Comparison of ENCODE assay signal across 16 cellular contexts in the genomic region with DNA sequence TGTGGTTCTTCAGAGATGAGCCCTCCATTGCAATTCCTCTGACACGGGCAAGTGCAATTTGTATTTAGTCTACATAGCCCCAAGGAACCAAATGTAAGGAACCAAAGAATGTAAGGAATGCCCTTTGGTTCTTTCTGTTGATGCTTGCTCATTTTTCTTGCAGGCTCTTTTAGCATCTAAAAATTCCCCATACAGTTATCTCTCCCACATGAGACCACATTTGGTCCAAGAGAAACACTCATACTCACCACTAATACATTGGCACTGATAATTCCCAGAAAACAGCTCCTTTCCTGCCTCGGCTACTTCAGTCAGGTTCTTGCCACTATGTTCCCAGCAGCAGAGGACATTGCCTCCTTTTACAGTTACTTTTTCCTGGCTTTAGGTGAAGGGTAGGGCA.
DNase-seq lines count a peak whose midpoint lies in the region; ATAC-seq and TF ChIP-seq lines count a peak whose summit lies in the region.
"Had no signal": no experiment of that assay in that cellular context is flagged by ENCODE, and none has a peak within 500 bp of the region (broad histone marks: within the 10 kb centered on the region; RNA-seq: fewer than 3 reads in every experiment).

No MANE protein-coding gene starts in this region.

- TF ChIP-seq CTCF in WTC11 (IDR thresholded peaks at IDR 0.05) (no peak), fibroblast of the aortic adventitia (IDR thresholded peaks at IDR 0.05; ENCODE audit: insufficient read depth, low read length) (peak; percentile 34)

- CTCF ChIA-PET in WTC11 (lab: Charles Lee) = interaction anchor here (1.8 kb wide), 1 partner anchor 14 kb away, joined by 4 read pairs; no protein-coding TSS in a partner anchor

- intact Hi-C loops in sciatic nerve (cut with DNase I) = no loop called here
- intact Hi-C loops in activated T-helper 1 cell treated with anti-CD3 and anti-CD28 coated beads, Interleukin-12 subunit alpha, Interleukin-12 subunit beta, Interleukin-2, Interleukin-4 antibody, amounts not matched to agents 30 ng/mL and 10 ng/mL and 1 ng/mL, durations not matched to agents 14 hours and 24 hours and 36 hours (cut with micrococcal nuclease) = no loop called here

- H3K27ac Mint-ChIP-seq in WTC11 = no peak overlapping the region
- no peak overlapping the region for H3K27ac Mint-ChIP-seq in activated naive CD8-positive, alpha-beta T cell treated with anti-CD3 and anti-CD28 coated beads for 36 hours
- no peak overlapping the region for H3K27ac Mint-ChIP-seq in activated T-helper 1 cell treated with anti-CD3 and anti-CD28 coated beads, Interleukin-12 subunit alpha, Interleukin-12 subunit beta, Interleukin-2, Interleukin-4 antibody, amounts not matched to agents 30 ng/mL and 10 ng/mL and 1 ng/mL, durations not matched to agents 14 hours and 24 hours and 36 hours
- H3K27ac Mint-ChIP-seq: immature natural killer cell; naive B cell; T-helper 2 cell treated with Interferon-gamma antibody and Interleukin-4, amounts not matched to agents 5 μg/mL and 100 μg/mL, for 36 hours had no signal

- DNase-seq in ELR (ENCODE audit: low read depth) (peak; percentile 31), WTC11 (ENCODE audit: low spot score) (no peak), fibroblast of the aortic adventitia (ENCODE audit: low read depth) (peak; percentile 96), sciatic nerve (ENCODE audit: low spot score) (no peak), SKM-1 treated with dmso at 0.1 percent for 144 hours (lab: John Stamatoyannopoulos, UW; ENCODE audit: unreplicated experiment) (no peak)
- no peak for DNase-seq in activated naive CD8-positive, alpha-beta T cell treated with anti-CD3 and anti-CD28 coated beads for 36 hours
- DNase-seq in activated T-helper 1 cell treated with anti-CD3 and anti-CD28 coated beads, Interleukin-12 subunit alpha, Interleukin-12 subunit beta, Interleukin-2, Interleukin-4 antibody, amounts not matched to agents 30 ng/mL and 10 ng/mL and 1 ng/mL, durations not matched to agents 14 hours and 24 hours and 36 hours (ENCODE audit: low spot score) = no peak
- DNase-seq: activated CD4-positive, alpha-beta T cell treated with anti-CD3 and anti-CD28 coated beads, Interleukin-2, amount 50 U/mL, for 1 hour; caudate nucleus; immature natural killer cell; naive B cell; NCI-H1092 treated with DMSO at 0.1 percent for 48 hours; Peyer's patch; sigmoid colon had no signal

- H3K4me3 Mint-ChIP-seq in WTC11 = no peak overlapping the region
- H3K4me3 Mint-ChIP-seq in activated naive CD8-positive, alpha-beta T cell treated with anti-CD3 and anti-CD28 coated beads for 36 hours = no peak overlapping the region
- H3K4me3 Mint-ChIP-seq in activated T-helper 1 cell treated with anti-CD3 and anti-CD28 coated beads, Interleukin-12 subunit alpha, Interleukin-12 subunit beta, Interleukin-2, Interleukin-4 antibody, amounts not matched to agents 30 ng/mL and 10 ng/mL and 1 ng/mL, durations not matched to agents 14 hours and 24 hours and 36 hours = no peak overlapping the region
- H3K4me3 Mint-ChIP-seq: immature natural killer cell; naive B cell; T-helper 2 cell treated with Interferon-gamma antibody and Interleukin-4, amounts not matched to agents 5 μg/mL and 100 μg/mL, for 36 hours had no signal

- ATAC-seq in WTC11 (peak; percentile 63), sciatic nerve (peak; percentile 80), GM21447 (IDR thresholded peaks at IDR 0.05; ENCODE audit: unreplicated experiment) (no peak)

- H3K36me3 Mint-ChIP-seq in WTC11 = no peaks in the 10 kb centered on the region
- H3K36me3 Mint-ChIP-seq in activated naive CD8-positive, alpha-beta T cell treated with anti-CD3 and anti-CD28 coated beads for 36 hours = no peaks in the 10 kb centered on the region
- H3K36me3 Mint-ChIP-seq in activated T-helper 1 cell treated with anti-CD3 and anti-CD28 coated beads, Interleukin-12 subunit alpha, Interleukin-12 subunit beta, Interleukin-2, Interleukin-4 antibody, amounts not matched to agents 30 ng/mL and 10 ng/mL and 1 ng/mL, durations not matched to agents 14 hours and 24 hours and 36 hours (ENCODE audit: low read depth) = no peaks in the 10 kb centered on the region
- H3K36me3 Mint-ChIP-seq: naive B cell had no signal

- H3K4me1 Mint-ChIP-seq in WTC11 = no peaks in the 10 kb centered on the region
- H3K4me1 Mint-ChIP-seq in activated naive CD8-positive, alpha-beta T cell treated with anti-CD3 and anti-CD28 coated beads for 36 hours = no peaks in the 10 kb centered on the region
- H3K4me1 Mint-ChIP-seq in activated T-helper 1 cell treated with anti-CD3 and anti-CD28 coated beads, Interleukin-12 subunit alpha, Interleukin-12 subunit beta, Interleukin-2, Interleukin-4 antibody, amounts not matched to agents 30 ng/mL and 10 ng/mL and 1 ng/mL, durations not matched to agents 14 hours and 24 hours and 36 hours (ENCODE audit: low read depth) = no peaks in the 10 kb centered on the region
- H3K4me1 Mint-ChIP-seq: immature natural killer cell, naive B cell had no signal

- H3K27me3 Mint-ChIP-seq in WTC11 (ENCODE audit: low read depth) = no peaks in the 10 kb centered on the region
- no peaks in the 10 kb centered on the region for H3K27me3 Mint-ChIP-seq in activated naive CD8-positive, alpha-beta T cell treated with anti-CD3 and anti-CD28 coated beads for 36 hours
- H3K27me3 Mint-ChIP-seq in activated T-helper 1 cell treated with anti-CD3 and anti-CD28 coated beads, Interleukin-12 subunit alpha, Interleukin-12 subunit beta, Interleukin-2, Interleukin-4 antibody, amounts not matched to agents 30 ng/mL and 10 ng/mL and 1 ng/mL, durations not matched to agents 14 hours and 24 hours and 36 hours (ENCODE audit: insufficient read depth) = peaks cover 3% of the 10 kb centered on the region
- H3K27me3 Mint-ChIP-seq: naive B cell had no signal

- no peak overlapping the region for H3K4me3 ChIP-seq in fibroblast of the aortic adventitia (ENCODE audit: low read depth, low read length)
- H3K4me3 ChIP-seq: Peyer's patch, sigmoid colon had no signal

- POLR2A ChIA-PET in WTC11 (lab: Charles Lee) = no interaction called here

- H3K9me3 Mint-ChIP-seq in WTC11 = peaks cover 9% of the 10 kb centered on the region
- peaks cover 3% of the 10 kb centered on the region for H3K9me3 Mint-ChIP-seq in activated naive CD8-positive, alpha-beta T cell treated with anti-CD3 and anti-CD28 coated beads for 36 hours
- H3K9me3 Mint-ChIP-seq in activated T-helper 1 cell treated with anti-CD3 and anti-CD28 coated beads, Interleukin-12 subunit alpha, Interleukin-12 subunit beta, Interleukin-2, Interleukin-4 antibody, amounts not matched to agents 30 ng/mL and 10 ng/mL and 1 ng/mL, durations not matched to agents 14 hours and 24 hours and 36 hours = no peaks in the 10 kb centered on the region

TF ChIP-seq in WTC11, 78 proteins besides CTCF, POLR2A, EP300 and RAD21 (continues in another document):
- TF ChIP-seq, protein P1, sequence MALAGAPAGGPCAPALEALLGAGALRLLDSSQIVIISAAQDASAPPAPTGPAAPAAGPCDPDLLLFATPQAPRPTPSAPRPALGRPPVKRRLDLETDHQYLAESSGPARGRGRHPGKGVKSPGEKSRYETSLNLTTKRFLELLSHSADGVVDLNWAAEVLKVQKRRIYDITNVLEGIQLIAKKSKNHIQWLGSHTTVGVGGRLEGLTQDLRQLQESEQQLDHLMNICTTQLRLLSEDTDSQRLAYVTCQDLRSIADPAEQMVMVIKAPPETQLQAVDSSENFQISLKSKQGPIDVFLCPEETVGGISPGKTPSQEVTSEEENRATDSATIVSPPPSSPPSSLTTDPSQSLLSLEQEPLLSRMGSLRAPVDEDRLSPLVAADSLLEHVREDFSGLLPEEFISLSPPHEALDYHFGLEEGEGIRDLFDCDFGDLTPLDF (CRISPR knock-in tag; IDR thresholded peaks at IDR 0.05) = no peak
- TF ChIP-seq, protein P2, sequence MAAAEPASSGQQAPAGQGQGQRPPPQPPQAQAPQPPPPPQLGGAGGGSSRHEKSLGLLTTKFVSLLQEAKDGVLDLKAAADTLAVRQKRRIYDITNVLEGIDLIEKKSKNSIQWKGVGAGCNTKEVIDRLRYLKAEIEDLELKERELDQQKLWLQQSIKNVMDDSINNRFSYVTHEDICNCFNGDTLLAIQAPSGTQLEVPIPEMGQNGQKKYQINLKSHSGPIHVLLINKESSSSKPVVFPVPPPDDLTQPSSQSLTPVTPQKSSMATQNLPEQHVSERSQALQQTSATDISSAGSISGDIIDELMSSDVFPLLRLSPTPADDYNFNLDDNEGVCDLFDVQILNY (CRISPR knock-in tag; IDR thresholded peaks at IDR 0.05) = no peak
- TF ChIP-seq ZNF423 (CRISPR knock-in tag; IDR thresholded peaks at IDR 0.05) (no peak), HMGA2 (CRISPR knock-in tag; IDR thresholded peaks at IDR 0.05) (no peak), ZNF263 (CRISPR knock-in tag; IDR thresholded peaks at IDR 0.05; ENCODE audit: low read depth) (no peak), SMAD3 (CRISPR knock-in tag; IDR thresholded peaks at IDR 0.05; ENCODE audit: borderline replicate concordance) (no peak)
- TF ChIP-seq, protein P3, sequence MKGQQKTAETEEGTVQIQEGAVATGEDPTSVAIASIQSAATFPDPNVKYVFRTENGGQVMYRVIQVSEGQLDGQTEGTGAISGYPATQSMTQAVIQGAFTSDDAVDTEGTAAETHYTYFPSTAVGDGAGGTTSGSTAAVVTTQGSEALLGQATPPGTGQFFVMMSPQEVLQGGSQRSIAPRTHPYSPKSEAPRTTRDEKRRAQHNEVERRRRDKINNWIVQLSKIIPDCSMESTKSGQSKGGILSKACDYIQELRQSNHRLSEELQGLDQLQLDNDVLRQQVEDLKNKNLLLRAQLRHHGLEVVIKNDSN (CRISPR knock-in tag; IDR thresholded peaks at IDR 0.05) = no peak
- TF ChIP-seq, protein P4, sequence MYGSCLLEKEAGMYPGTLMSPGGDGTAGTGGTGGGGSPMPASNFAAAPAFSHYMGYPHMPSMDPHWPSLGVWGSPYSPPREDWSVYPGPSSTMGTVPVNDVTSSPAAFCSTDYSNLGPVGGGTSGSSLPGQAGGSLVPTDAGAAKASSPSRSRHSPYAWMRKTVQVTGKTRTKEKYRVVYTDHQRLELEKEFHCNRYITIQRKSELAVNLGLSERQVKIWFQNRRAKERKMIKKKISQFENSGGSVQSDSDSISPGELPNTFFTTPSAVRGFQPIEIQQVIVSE (CRISPR knock-in tag; IDR thresholded peaks at IDR 0.05; ENCODE audit: borderline replicate concordance) = no peak
- TF ChIP-seq, protein P5, sequence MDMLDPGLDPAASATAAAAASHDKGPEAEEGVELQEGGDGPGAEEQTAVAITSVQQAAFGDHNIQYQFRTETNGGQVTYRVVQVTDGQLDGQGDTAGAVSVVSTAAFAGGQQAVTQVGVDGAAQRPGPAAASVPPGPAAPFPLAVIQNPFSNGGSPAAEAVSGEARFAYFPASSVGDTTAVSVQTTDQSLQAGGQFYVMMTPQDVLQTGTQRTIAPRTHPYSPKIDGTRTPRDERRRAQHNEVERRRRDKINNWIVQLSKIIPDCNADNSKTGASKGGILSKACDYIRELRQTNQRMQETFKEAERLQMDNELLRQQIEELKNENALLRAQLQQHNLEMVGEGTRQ (CRISPR knock-in tag; IDR thresholded peaks at IDR 0.05) = no peak

Comparison
In these comparisons a context has a peak if more than half of its experiments do, and no peak if none do; other contexts are left out.
1. DNase-seq: peak in ELR (single experiment) and fibroblast of the aortic adventitia (single experiment); none in WTC11 (single experiment), sciatic nerve (single experiment), SKM-1 treated with dmso at 0.1 percent for 144 hours (single experiment), activated naive CD8-positive, alpha-beta T cell treated with anti-CD3 and anti-CD28 coated beads for 36 hours (single experiment) and activated T-helper 1 cell treated with anti-CD3 and anti-CD28 coated beads, Interleukin-12 subunit alpha, Interleukin-12 subunit beta, Interleukin-2, Interleukin-4 antibody, amounts not matched to agents 30 ng/mL and 10 ng/mL and 1 ng/mL, durations not matched to agents 14 hours and 24 hours and 36 hours (single experiment).